31 cellular contexts compared by ENCODE assay signal in the genomic region with DNA sequence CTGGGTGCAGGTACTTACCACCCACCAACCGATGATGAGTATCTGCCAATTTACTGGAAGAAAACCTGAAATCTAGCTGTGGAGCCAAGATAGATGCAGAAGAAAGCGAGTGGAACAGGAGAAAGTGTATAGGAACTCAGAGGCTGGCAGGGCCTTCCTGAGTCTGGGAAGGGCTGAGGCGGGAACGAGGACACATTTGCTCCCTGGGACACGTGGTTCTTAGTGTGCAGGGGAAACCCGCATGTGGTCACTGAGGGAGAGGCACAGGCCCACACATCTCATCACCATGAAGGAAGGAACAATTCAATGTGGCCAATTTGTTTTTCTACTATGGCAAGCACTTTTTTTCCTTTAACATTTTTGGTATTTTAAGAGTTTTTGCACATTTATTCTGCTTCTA. TPM values are rescaled to one million over a fixed set of nuclear protein-coding genes. Genes with fewer than 3 reads are reported as not detected.
"Had no signal": no experiment of that assay in that cellular context is flagged by ENCODE, and none has a peak within 500 bp of the region (broad histone marks: within the 10 kb centered on the region; RNA-seq: fewer than 3 reads in every experiment).

No MANE protein-coding gene starts in this region.

- H3K4me3 ChIP-seq: neural progenitor cell, skin epidermis, thoracic aorta, upper lobe of left lung had no signal

- H3K79me2 ChIP-seq: parathyroid adenoma had no signal

- H3K9ac ChIP-seq: neural progenitor cell, parathyroid adenoma had no signal

- H2AFZ ChIP-seq: neural progenitor cell, parathyroid adenoma had no signal

- H3K27ac ChIP-seq: brain microvascular endothelial cell, foreskin keratinocyte, neural progenitor cell, parathyroid adenoma, skin epidermis, thoracic aorta, upper lobe of left lung had no signal

- ATAC-seq: esophagus mucosa; foreskin keratinocyte; naive thymus-derived CD8-positive, alpha-beta T cell; sciatic nerve had no signal

- H3K4me2 ChIP-seq: neural progenitor cell had no signal

- H3K4me1 ChIP-seq: foreskin keratinocyte, parathyroid adenoma, upper lobe of left lung had no signal

- H3K36me3 ChIP-seq: brain microvascular endothelial cell, neural progenitor cell, thoracic aorta, upper lobe of left lung had no signal

- DNase-seq: activated CD4-positive, alpha-beta memory T cell treated with anti-CD3 and anti-CD28 coated beads for 36 hours; activated CD4-positive, alpha-beta T cell treated with anti-CD3 and anti-CD28 coated beads, Interleukin-2, amount 10 ng/mL, durations not matched to agents 24 days and 14 days; activated CD4-positive, CD25-positive, alpha-beta regulatory T cell treated with anti-CD3 and anti-CD28 coated beads, Interleukin-2, amount 50 U/mL, for 72 hours; activated CD8-positive, alpha-beta memory T cell treated with anti-CD3 and anti-CD28 coated beads, Interleukin-2, amount 50 U/mL, for 48 hours; activated gamma-delta T cell; activated naive CD4-positive, alpha-beta T cell treated with anti-CD3 and anti-CD28 coated beads, Interleukin-2, amount 50 U/mL, for 16 hours; activated T-cell treated with anti-CD3 and anti-CD28 coated beads, Interleukin-2, amount 50 U/mL, for 24 hours; amniotic stem cell; brain microvascular endothelial cell; caudate nucleus; cortex of kidney; foreskin keratinocyte; islet precursor cell; naive thymus-derived CD8-positive, alpha-beta T cell; occipital lobe; stimulated activated CD4-positive, alpha-beta T cell treated with anti-CD3 and anti-CD28 coated beads, Interleukin-12 subunit alpha, Interleukin-12 subunit beta, amount 100 ng/mL, for 4 hours; stimulated activated CD4-positive, alpha-beta T cell treated with anti-CD3 and anti-CD28 coated beads, Interleukin-4, amount 100 ng/mL, for 1 hour; T-helper 2 cell; upper lobe of left lung had no signal

- H3K27me3 ChIP-seq: upper lobe of left lung had no signal

- H3K9me3 ChIP-seq: thoracic aorta, upper lobe of left lung had no signal

RNA-seq across cellular contexts. Expression of a gene that starts 8.2 kb away (rescaled TPM):
- total RNA-seq: foreskin keratinocyte; glomerular endothelial cell; naive thymus-derived CD8-positive, alpha-beta T cell; pulmonary artery endothelial cell had no signal
- polyA plus RNA-seq: foreskin keratinocyte; naive thymus-derived CD8-positive, alpha-beta T cell had no signal

RNA-seq across cellular contexts. Expression of a gene that starts 45.9 kb away (rescaled TPM):
- total RNA-seq: activated CD4-positive, alpha-beta memory T cell treated with anti-CD3 and anti-CD28 coated beads for 36 hours; activated CD4-positive, alpha-beta T cell treated with anti-CD3 and anti-CD28 coated beads, Interleukin-2, amount 10 ng/mL, durations not matched to agents 24 days and 14 days; astrocyte; chondrocyte; esophagus mucosa; foreskin keratinocyte; glomerular endothelial cell; lower leg skin; naive thymus-derived CD8-positive, alpha-beta T cell; occipital lobe; pulmonary artery endothelial cell; sciatic nerve; subcutaneous adipose tissue; thoracic aorta; upper lobe of left lung had no signal
- polyA plus RNA-seq: foreskin keratinocyte; naive thymus-derived CD8-positive, alpha-beta T cell had no signal
